ENCODE assay signal across 17 cellular contexts in genomic region chrX:45840411-45840950, GRCh38.
A peak's percentile ranks its signal among the peaks of the same experiment; 100 is the strongest.
DNase-seq lines count a peak whose midpoint lies in the region; ATAC-seq and TF ChIP-seq lines count a peak whose summit lies in the region.
"Had no signal": no experiment of that assay in that cellular context is flagged by ENCODE, and none has a peak within 500 bp of the region (broad histone marks: within the 10 kb centered on the region; RNA-seq: fewer than 3 reads in every experiment).

No MANE protein-coding gene starts in this region.

- peaks cover 5 to 31% of the 10 kb centered on the region in 2 experiments; a peak in 3 of 4 replicates for H3K36me3 ChIP-seq in HCT116 (ENCODE audit: control insufficient read depth in 1 of 2, insufficient read depth in 2 of 2, low read length in 2 of 2)
- H3K36me3 ChIP-seq in SJCRH30, result no peaks in the 10 kb centered on the region
- H3K36me3 ChIP-seq in osteoblast (ENCODE audit: insufficient read depth, low read length), result peaks cover 8% of the 10 kb centered on the region

- POLR2A ChIA-PET in HCT116 (lab: Charles Lee), result no interaction called here

- no peaks in the 10 kb centered on the region for H3K27me3 ChIP-seq in HCT116 (ENCODE audit: insufficient read depth, low read length)
- no peaks in the 10 kb centered on the region for H3K27me3 ChIP-seq in SJCRH30
- peaks cover 8% of the 10 kb centered on the region for H3K27me3 ChIP-seq in osteoblast (ENCODE audit: insufficient read depth, low read length)

- ATAC-seq in HCT116 (no peak), GM18909 (IDR thresholded peaks at IDR 0.05; ENCODE audit: poor library complexity, unreplicated experiment) (no peak)

- H3K9me3 ChIP-seq in HCT116 (ENCODE audit: control insufficient read depth in 1 of 2, insufficient read depth in 1 of 2, low read depth in 1 of 2, low read length in 2 of 2) (no peaks in the 10 kb centered on the region), SJCRH30 (replicated peaks) (no peaks in the 10 kb centered on the region), osteoblast (ENCODE audit: low read depth, low read length) (no peaks in the 10 kb centered on the region)

- no peak for TF ChIP-seq RAD21 in HCT116 (IDR thresholded peaks at IDR 0.05; ENCODE audit: low read depth)

- CTCF ChIA-PET in HCT116 (lab: Charles Lee), result no interaction called here

- H3K4me1 ChIP-seq in HCT116 (ENCODE audit: control insufficient read depth in 1 of 2, insufficient read depth in 2 of 2, low read length in 2 of 2) (peaks cover 30 to 60% of the 10 kb centered on the region in 2 experiments), SJCRH30 (peaks cover 7% of the 10 kb centered on the region; the same call in 1 of the 2 replicates), osteoblast (ENCODE audit: insufficient read depth, low read length) (peaks cover 34% of the 10 kb centered on the region)

- intact Hi-C loops in HCT116 (cut with micrococcal nuclease), result loop anchor here (5.0 to 10.0 kb wide), 2 partner anchors 328 to 424 kb away; no protein-coding TSS in a partner anchor

- H4K20me1 ChIP-seq in HCT116 (ENCODE audit: insufficient read depth), result peaks cover 30% of the 10 kb centered on the region; the same call in 1 of the 2 replicates
- H4K20me1 ChIP-seq in osteoblast (ENCODE audit: insufficient read depth, low read length), result no peaks in the 10 kb centered on the region

- H3K4me3 ChIP-seq in HCT116 (replicated peaks in 1 of 2; ENCODE audit: low read depth in 1 of 2, low read length in 2 of 2) (no peak overlapping the region), SJCRH30 (no peak overlapping the region), osteoblast (ENCODE audit: insufficient read depth, low read length) (no peak overlapping the region)

- TF ChIP-seq CTCF in HCT116 (IDR thresholded peaks at IDR 0.05 in 2 of 3, conservative IDR thresholded peaks at IDR 0.05 in 1 of 3; ENCODE audit: borderline replicate concordance in 1 of 3, insufficient read depth in 1 of 3, low read depth in 2 of 3, low read length in 2 of 3) (no peak), osteoblast (IDR thresholded peaks at IDR 0.05; ENCODE audit: extremely low read depth, low read depth, low read length) (no peak)

- no peak overlapping the region for H2AFZ ChIP-seq in HCT116 (ENCODE audit: low read depth, low read length, poor library complexity, severe bottlenecking)
- H2AFZ ChIP-seq in osteoblast (ENCODE audit: low read length), result no peak overlapping the region

- H3K9ac ChIP-seq in HCT116 (ENCODE audit: low read length), result no peak overlapping the region

- TF ChIP-seq POLR2A in HCT116 (IDR thresholded peaks at IDR 0.05; ENCODE audit: borderline replicate concordance, extremely low read depth, insufficient read depth, insufficient read length), result no peak

- RAD21 ChIA-PET in HCT116 (lab: Charles Lee; ENCODE audit: low non-redundant PET in 1 of 2, low total read pairs in 2 of 2, uncharacterized antibody in 2 of 2, unreplicated experiment in 2 of 2), result no interaction called here

- DNase-seq in EH (ENCODE audit: low read depth) (peak; percentile 45), HCT116 (ENCODE audit: low read depth, low spot score) (no peak), SJCRH30 (peak; percentile 51 to 70), osteoblast (ENCODE audit: insufficient read length, low spot score, missing footprints) (peak; percentile 43), CD1c-positive myeloid dendritic cell (ENCODE audit: extremely low spot score) (no peak), MV-4-11 (lab: John Stamatoyannopoulos, UW) (no peak)
- DNase-seq: ACHN; CD4-positive, alpha-beta T cell; DMS79; GDM1; HFFc6; KBM-7; NCI-H1436 treated with DMSO at 0.1 percent for 48 hours; NCI-H2029 treated with DMSO at 0.1 percent for 48 hours; NCI-H2171 treated with DMSO at 0.1 percent for 48 hours; NCI-H510A had no signal

- peak overlapping the region; percentile 32; the same call in 1 of the 2 replicates for H3K27ac ChIP-seq in HCT116 (ENCODE audit: low read depth, low read length)
- H3K27ac ChIP-seq in SJCRH30, result peak overlapping the region; percentile 82
- peak overlapping the region; percentile 36 for H3K27ac ChIP-seq in osteoblast (ENCODE audit: low read depth, low read length)

- BruUV-seq in HCT116 (replicated peaks; lab: Mats Ljungman, UMichigan), result no TSS peak

- no peaks in the 10 kb centered on the region for H3K9me2 ChIP-seq in HCT116 (ENCODE audit: insufficient read depth)

- H3K4me2 ChIP-seq in HCT116 (ENCODE audit: low read length) (no peak overlapping the region; the same call in 1 of the 2 replicates), osteoblast (ENCODE audit: insufficient read depth, low read length) (no peak overlapping the region)

- H3K79me2 ChIP-seq in HCT116 (ENCODE audit: insufficient read depth, low read length) (peaks cover 100% of the 10 kb centered on the region), osteoblast (ENCODE audit: insufficient read depth, low read length) (peaks cover 69% of the 10 kb centered on the region)

TF ChIP-seq in HCT116, 20 proteins besides CTCF, POLR2A, EP300 and RAD21:
- TF ChIP-seq ELF1 (IDR thresholded peaks at IDR 0.05; ENCODE audit: borderline replicate concordance, low read depth), result no peak

Comparison
In these comparisons a context has a peak if more than half of its experiments do, and no peak if none do; other contexts are left out.
1. DNase-seq: peak in EH (single experiment), SJCRH30 (2 of 2) and osteoblast (single experiment); none in HCT116 (single experiment), CD1c-positive myeloid dendritic cell (single experiment) and MV-4-11 (single experiment).
2. H3K27ac ChIP-seq: peak in every context shown above with its lines; median percentile 82 in SJCRH30; 36 in osteoblast; 32 in HCT116.